In genomic region chr5:39131210-39132127, GRCh38 we compare ENCODE assay signal across 18 cellular contexts. TPM values are rescaled to one million over a fixed set of nuclear protein-coding genes. Genes with fewer than 3 reads are reported as not detected.
DNase-seq lines count a peak whose midpoint lies in the region; ATAC-seq and TF ChIP-seq lines count a peak whose summit lies in the region.
"Had no signal": no experiment of that assay in that cellular context is flagged by ENCODE, and none has a peak within 500 bp of the region (broad histone marks: within the 10 kb centered on the region; RNA-seq: fewer than 3 reads in every experiment).

No MANE protein-coding gene starts in this region.

- no peak overlapping the region for H3K4me3 Mint-ChIP-seq in activated CD8-positive, alpha-beta memory T cell treated with anti-CD3 and anti-CD28 coated beads, Interleukin-2, amount 10 ng/mL, durations not matched to agents 7 days and 5 days
- H3K4me3 Mint-ChIP-seq: stimulated activated memory B cell treated with anti-CD40 and anti-IgM and Interleukin-4, amounts not matched to agents 10 μg/mL and 1 μg/mL and 100 μg/mL, for 72 hours had no signal

- no peak overlapping the region for H3K4me3 ChIP-seq in fibroblast of lung (replicated peaks in 1 of 4; ENCODE audit: control extremely low read depth in 1 of 4, insufficient read depth in 1 of 4, low read depth in 3 of 4, low read length in 4 of 4)
- H3K4me3 ChIP-seq: hepatocyte, psoas muscle, spleen, upper lobe of left lung had no signal

- no peak for TF ChIP-seq CTCF in fibroblast of lung (conservative IDR thresholded peaks at IDR 0.05 in 1 of 2, IDR thresholded peaks at IDR 0.05 in 1 of 2; ENCODE audit: low read depth in 1 of 2, low read length in 2 of 2)

- no peaks in the 10 kb centered on the region for H3K9me3 Mint-ChIP-seq in activated CD8-positive, alpha-beta memory T cell treated with anti-CD3 and anti-CD28 coated beads, Interleukin-2, amount 10 ng/mL, durations not matched to agents 7 days and 5 days (ENCODE audit: low read depth)
- H3K9me3 Mint-ChIP-seq: stimulated activated memory B cell treated with anti-CD40 and anti-IgM and Interleukin-4, amounts not matched to agents 10 μg/mL and 1 μg/mL and 100 μg/mL, for 72 hours had no signal

- peak overlapping the region; percentile 58 for H3K27ac Mint-ChIP-seq in activated CD8-positive, alpha-beta memory T cell treated with anti-CD3 and anti-CD28 coated beads, Interleukin-2, amount 10 ng/mL, durations not matched to agents 7 days and 5 days
- H3K27ac Mint-ChIP-seq: stimulated activated memory B cell treated with anti-CD40 and anti-IgM and Interleukin-4, amounts not matched to agents 10 μg/mL and 1 μg/mL and 100 μg/mL, for 72 hours had no signal

- H4K20me1 ChIP-seq in fibroblast of lung (ENCODE audit: control insufficient read depth, extremely low read depth, insufficient read depth, low read length) = no peaks in the 10 kb centered on the region

- H3K9ac ChIP-seq in fibroblast of lung (ENCODE audit: insufficient read depth, low read length) = no peak overlapping the region
- H3K9ac ChIP-seq: KMS-11 had no signal

- H3K27ac ChIP-seq in fibroblast of lung (ENCODE audit: insufficient read depth, low read length) = no peak overlapping the region
- H3K27ac ChIP-seq: hepatocyte, KMS-11, psoas muscle, upper lobe of left lung had no signal

- CTCF ChIA-PET in activated CD8-positive, alpha-beta memory T cell treated with anti-CD3 and anti-CD28 coated beads, Interleukin-2, amount 10 ng/mL, durations not matched to agents 7 days and 5 days (lab: Charles Lee) = interaction anchor here (1.2 to 1.4 kb wide), 3 partner anchors 9 to 86 kb away, joined by 3 read pairs; no protein-coding TSS in a partner anchor

- peaks cover 78% of the 10 kb centered on the region for H3K36me3 Mint-ChIP-seq in activated CD8-positive, alpha-beta memory T cell treated with anti-CD3 and anti-CD28 coated beads, Interleukin-2, amount 10 ng/mL, durations not matched to agents 7 days and 5 days
- H3K36me3 Mint-ChIP-seq: stimulated activated memory B cell treated with anti-CD40 and anti-IgM and Interleukin-4, amounts not matched to agents 10 μg/mL and 1 μg/mL and 100 μg/mL, for 72 hours had no signal

- in situ Hi-C loops in KBM-7 (cut with MboI; ENCODE audit: low pct_unique_long_range_greater_than_20kb, low sequenced_read_pairs) = no loop called here

- no peaks in the 10 kb centered on the region for H3K27me3 ChIP-seq in fibroblast of lung (ENCODE audit: control insufficient read depth, insufficient read depth, low read length)
- H3K27me3 ChIP-seq: hepatocyte, spleen, upper lobe of left lung had no signal

- H3K79me2 ChIP-seq in fibroblast of lung (ENCODE audit: control insufficient read depth, insufficient read depth, low read length) = no peaks in the 10 kb centered on the region
- H3K79me2 ChIP-seq: hepatocyte had no signal

- H3K4me2 ChIP-seq in fibroblast of lung (ENCODE audit: extremely low read depth, insufficient read depth, low read length) = no peak overlapping the region
- H3K4me2 ChIP-seq: hepatocyte, KMS-11 had no signal

- H3K4me1 ChIP-seq in fibroblast of lung (ENCODE audit: control insufficient read depth, extremely low read depth, insufficient read depth, low read length) = no peaks in the 10 kb centered on the region
- H3K4me1 ChIP-seq: psoas muscle, upper lobe of left lung had no signal

- H3K27me3 Mint-ChIP-seq in activated CD8-positive, alpha-beta memory T cell treated with anti-CD3 and anti-CD28 coated beads, Interleukin-2, amount 10 ng/mL, durations not matched to agents 7 days and 5 days = no peaks in the 10 kb centered on the region
- H3K27me3 Mint-ChIP-seq: stimulated activated memory B cell treated with anti-CD40 and anti-IgM and Interleukin-4, amounts not matched to agents 10 μg/mL and 1 μg/mL and 100 μg/mL, for 72 hours had no signal

- no peaks in the 10 kb centered on the region for H3K9me3 ChIP-seq in fibroblast of lung (ENCODE audit: control insufficient read depth, insufficient read depth, low read depth, low read length)
- H3K9me3 ChIP-seq: psoas muscle, spleen, upper lobe of left lung had no signal

- H2AFZ ChIP-seq in fibroblast of lung (ENCODE audit: low read length) = peak overlapping the region; percentile 51
- H2AFZ ChIP-seq: hepatocyte had no signal

- no peak for ATAC-seq in activated CD8-positive, alpha-beta memory T cell treated with anti-CD3 and anti-CD28 coated beads, Interleukin-2, amount 10 ng/mL, durations not matched to agents 7 days and 5 days
- no peak for ATAC-seq in HG02798 (IDR thresholded peaks at IDR 0.05; ENCODE audit: poor library complexity, unreplicated experiment)
- ATAC-seq in GM21786 (IDR thresholded peaks at IDR 0.05; ENCODE audit: unreplicated experiment) = no peak
- no peak for ATAC-seq in HG02938 (IDR thresholded peaks at IDR 0.05; ENCODE audit: unreplicated experiment)
- ATAC-seq: psoas muscle; stimulated activated memory B cell treated with anti-CD40 and anti-IgM and Interleukin-4, amounts not matched to agents 10 μg/mL and 1 μg/mL and 100 μg/mL, for 72 hours had no signal

- no peak for DNase-seq in activated CD8-positive, alpha-beta memory T cell treated with anti-CD3 and anti-CD28 coated beads, Interleukin-2, amount 10 ng/mL, durations not matched to agents 7 days and 5 days
- no peak for DNase-seq in activated CD8-positive, alpha-beta memory T cell treated with anti-CD3 and anti-CD28 coated beads for 24 hours
- peak; percentile 11 for DNase-seq in KBM-7
- DNase-seq in fibroblast of lung (ENCODE audit: low read depth in 2 of 2) = no peak
- peak; percentile 32 for DNase-seq in putamen (ENCODE audit: low spot score)
- DNase-seq: effector CD8-positive, alpha-beta T cell; NCI-H1417; NCI-H2171 treated with DMSO at 0.1 percent for 48 hours; NCI-H82; psoas muscle; spleen; upper lobe of left lung had no signal

- H3K36me3 ChIP-seq in fibroblast of lung (ENCODE audit: control insufficient read depth, insufficient read depth, low read length) = no peaks in the 10 kb centered on the region

- H3K4me1 Mint-ChIP-seq in activated CD8-positive, alpha-beta memory T cell treated with anti-CD3 and anti-CD28 coated beads, Interleukin-2, amount 10 ng/mL, durations not matched to agents 7 days and 5 days = peaks cover 19% of the 10 kb centered on the region
- H3K4me1 Mint-ChIP-seq: stimulated activated memory B cell treated with anti-CD40 and anti-IgM and Interleukin-4, amounts not matched to agents 10 μg/mL and 1 μg/mL and 100 μg/mL, for 72 hours had no signal

RNA-seq across cellular contexts. Expression of gene RICTOR, which starts 57.3 kb away (rescaled TPM):
- total RNA-seq in activated CD8-positive, alpha-beta memory T cell treated with anti-CD3 and anti-CD28 coated beads, Interleukin-2, amount 10 ng/mL, durations not matched to agents 7 days and 5 days = 10 to 100 TPM; 40.2 to 50.5 TPM
- 25.2 and 26.3 TPM in 2 replicates for total RNA-seq in fibroblast of lung
- 9.1 and 17.1 TPM in 2 replicates for polyA plus RNA-seq in fibroblast of lung
- polyA plus RNA-seq in fibroblast of lung (2012) = 3.9 and 7.6 TPM in 2 replicates
- 12.3 and 22.2 TPM in 2 replicates for polyA minus RNA-seq in fibroblast of lung (ENCODE audit: low replicate concordance)

Comparison
In these comparisons a context has a peak if more than half of its experiments do, and no peak if none do; other contexts are left out.
1. DNase-seq: peak in KBM-7 (single experiment) and putamen (single experiment); none in activated CD8-positive, alpha-beta memory T cell treated with anti-CD3 and anti-CD28 coated beads, Interleukin-2, amount 10 ng/mL, durations not matched to agents 7 days and 5 days (single experiment), activated CD8-positive, alpha-beta memory T cell treated with anti-CD3 and anti-CD28 coated beads for 24 hours (single experiment) and fibroblast of lung (0 of 2).